ENCODE assay signal across 16 cellular contexts in the genomic region with DNA sequence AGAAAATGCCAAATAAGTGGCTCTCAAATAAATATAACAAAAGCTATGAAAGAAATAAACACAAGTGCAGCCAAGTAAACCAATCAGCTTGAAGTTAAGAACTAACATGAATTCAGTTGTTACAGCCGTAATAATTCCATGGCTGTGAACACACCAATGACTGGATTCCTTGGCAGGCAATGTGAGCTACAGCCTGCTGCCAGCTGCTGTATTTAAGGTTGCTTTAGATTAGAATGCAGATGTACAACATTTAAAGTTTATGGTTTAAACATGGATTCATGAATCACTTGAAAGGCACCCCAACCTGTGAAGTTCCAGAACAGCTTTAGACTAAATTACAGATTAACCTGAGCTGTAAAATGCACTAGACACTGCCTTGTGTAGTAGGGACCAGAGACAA.
"Had no signal": no experiment of that assay in that cellular context is flagged by ENCODE, and none has a peak within 500 bp of the region (broad histone marks: within the 10 kb centered on the region; RNA-seq: fewer than 3 reads in every experiment).

No MANE protein-coding gene starts in this region.

- H3K79me2 ChIP-seq: parathyroid adenoma had no signal

- H3K27me3 Mint-ChIP-seq: activated T-helper 17 cell treated with anti-CD3 and anti-CD28 coated beads, Interleukin-2, amount 50 U/mL, for 72 hours; naive thymus-derived CD4-positive, alpha-beta T cell had no signal

- H3K27ac Mint-ChIP-seq: activated naive CD4-positive, alpha-beta T cell treated with anti-CD3 and anti-CD28 coated beads for 36 hours; activated T-helper 17 cell treated with anti-CD3 and anti-CD28 coated beads, Interleukin-2, amount 50 U/mL, for 72 hours; naive thymus-derived CD4-positive, alpha-beta T cell; T-helper 2 cell treated with Interferon-gamma antibody and Interleukin-4, amounts not matched to agents 5 μg/mL and 100 μg/mL, for 36 hours had no signal

- ATAC-seq: activated T-helper 17 cell treated with anti-CD3 and anti-CD28 coated beads, Interleukin-2, amount 50 U/mL, for 72 hours; naive thymus-derived CD4-positive, alpha-beta T cell had no signal

- DNase-seq: activated naive CD4-positive, alpha-beta T cell treated with anti-CD3 and anti-CD28 coated beads for 36 hours; activated T-cell treated with anti-CD3 and anti-CD28 coated beads for 4 hours; caudate nucleus; glutamatergic neuron; kidney glomerular epithelial cell; naive thymus-derived CD4-positive, alpha-beta T cell; stimulated activated CD4-positive, alpha-beta T cell treated with anti-CD3 and anti-CD28 coated beads, Interleukin-15, amount 100 ng/mL, for 24 hours; stimulated activated CD4-positive, alpha-beta T cell treated with anti-CD3 and anti-CD28 coated beads, Interleukin-4, amount 100 ng/mL, for 1 hour; stimulated activated naive CD4-positive, alpha-beta T cell treated with Interleukin-2 at 50 U/mL for 16 hours; upper lobe of left lung had no signal

- H3K4me1 ChIP-seq: parathyroid adenoma, suprapubic skin, upper lobe of left lung had no signal

- H3K27ac ChIP-seq: parathyroid adenoma, skin epidermis, suprapubic skin, upper lobe of left lung had no signal

- H3K9me3 Mint-ChIP-seq: T-helper 2 cell treated with Interferon-gamma antibody and Interleukin-4, amounts not matched to agents 5 μg/mL and 100 μg/mL, for 36 hours had no signal

- H3K4me1 Mint-ChIP-seq: activated T-helper 17 cell treated with anti-CD3 and anti-CD28 coated beads, Interleukin-2, amount 50 U/mL, for 72 hours; naive thymus-derived CD4-positive, alpha-beta T cell had no signal

- H3K9ac ChIP-seq: parathyroid adenoma had no signal

- H3K36me3 Mint-ChIP-seq: naive thymus-derived CD4-positive, alpha-beta T cell had no signal

- H3K4me3 ChIP-seq: lung, skin epidermis, suprapubic skin, upper lobe of left lung had no signal

- H3K27me3 ChIP-seq: suprapubic skin, upper lobe of left lung had no signal

- H2AFZ ChIP-seq: parathyroid adenoma had no signal

- H3K4me3 Mint-ChIP-seq: activated naive CD4-positive, alpha-beta T cell treated with anti-CD3 and anti-CD28 coated beads for 36 hours; activated T-helper 17 cell treated with anti-CD3 and anti-CD28 coated beads, Interleukin-2, amount 50 U/mL, for 72 hours; naive thymus-derived CD4-positive, alpha-beta T cell; T-helper 2 cell treated with Interferon-gamma antibody and Interleukin-4, amounts not matched to agents 5 μg/mL and 100 μg/mL, for 36 hours had no signal

- H3K9me3 ChIP-seq: suprapubic skin, upper lobe of left lung had no signal

- H3K36me3 ChIP-seq: suprapubic skin, upper lobe of left lung had no signal
